Comparison of ENCODE assay signal across 15 cellular contexts in genomic region chr2:233814436-233814835, GRCh38. TPM values are rescaled to one million over a fixed set of nuclear protein-coding genes. Genes with fewer than 3 reads are reported as not detected.
"Had no signal": no experiment of that assay in that cellular context is flagged by ENCODE, and none has a peak within 500 bp of the region (broad histone marks: within the 10 kb centered on the region; RNA-seq: fewer than 3 reads in every experiment).

No MANE protein-coding gene starts in this region.

- H3K4me1 ChIP-seq: foreskin keratinocyte, neural progenitor cell, pancreas, tibial nerve had no signal

- H3K4me3 Mint-ChIP-seq: activated CD4-positive, alpha-beta T cell treated with anti-CD3 and anti-CD28 coated beads, Interleukin-2, amount 10 ng/mL, durations not matched to agents 7 days and 5 days; activated naive CD8-positive, alpha-beta T cell treated with anti-CD3 and anti-CD28 coated beads, Interleukin-2, amount 10 ng/mL, durations not matched to agents 7 days and 5 days; dendritic cell treated with granulocyte-macrophage colony-stimulating factor and Interleukin-4, amounts not matched to agents 40 ng/mL and 50 ng/mL, for 4 days; neural progenitor cell; stimulated activated naive B cell treated with anti-CD40 and anti-IgM and Interleukin-4, amounts not matched to agents 10 μg/mL and 1 μg/mL and 100 μg/mL, for 72 hours had no signal

- DNase-seq: activated CD4-positive, alpha-beta T cell treated with anti-CD3 and anti-CD28 coated beads, Interleukin-2, amount 10 ng/mL, durations not matched to agents 7 days and 5 days; activated naive CD4-positive, alpha-beta T cell; activated naive CD8-positive, alpha-beta T cell treated with anti-CD3 and anti-CD28 coated beads, Interleukin-2, amount 10 ng/mL, durations not matched to agents 7 days and 5 days; effector memory CD4-positive, alpha-beta T cell; foreskin keratinocyte; left colon; stimulated activated CD4-positive, alpha-beta T cell treated with anti-CD3 and anti-CD28 coated beads, Interleukin-2, amount 100 ng/mL, for 48 hours; stimulated activated naive B cell treated with anti-CD40 and anti-IgM and Interleukin-4, amounts not matched to agents 10 μg/mL and 1 μg/mL and 100 μg/mL, for 72 hours; T-helper 9 cell had no signal

- H3K36me3 Mint-ChIP-seq: activated naive CD8-positive, alpha-beta T cell treated with anti-CD3 and anti-CD28 coated beads, Interleukin-2, amount 10 ng/mL, durations not matched to agents 7 days and 5 days; neural progenitor cell; stimulated activated naive B cell treated with anti-CD40 and anti-IgM and Interleukin-4, amounts not matched to agents 10 μg/mL and 1 μg/mL and 100 μg/mL, for 72 hours had no signal

- H3K27ac ChIP-seq: foreskin keratinocyte, neural progenitor cell, pancreas, tibial nerve had no signal

- H3K4me2 ChIP-seq: neural progenitor cell had no signal

- H3K9me3 ChIP-seq: pancreas, tibial nerve had no signal

- H3K4me1 Mint-ChIP-seq: activated CD4-positive, alpha-beta T cell treated with anti-CD3 and anti-CD28 coated beads, Interleukin-2, amount 10 ng/mL, durations not matched to agents 7 days and 5 days; stimulated activated naive B cell treated with anti-CD40 and anti-IgM and Interleukin-4, amounts not matched to agents 10 μg/mL and 1 μg/mL and 100 μg/mL, for 72 hours had no signal

- H2AFZ ChIP-seq: neural progenitor cell had no signal

- ATAC-seq: foreskin keratinocyte; left colon; pancreas; stimulated activated naive B cell treated with anti-CD40 and anti-IgM and Interleukin-4, amounts not matched to agents 10 μg/mL and 1 μg/mL and 100 μg/mL, for 72 hours had no signal

- H3K27ac Mint-ChIP-seq: activated CD4-positive, alpha-beta T cell treated with anti-CD3 and anti-CD28 coated beads, Interleukin-2, amount 10 ng/mL, durations not matched to agents 7 days and 5 days; activated naive CD8-positive, alpha-beta T cell treated with anti-CD3 and anti-CD28 coated beads, Interleukin-2, amount 10 ng/mL, durations not matched to agents 7 days and 5 days; dendritic cell treated with granulocyte-macrophage colony-stimulating factor and Interleukin-4, amounts not matched to agents 40 ng/mL and 50 ng/mL, for 4 days; neural progenitor cell; stimulated activated naive B cell treated with anti-CD40 and anti-IgM and Interleukin-4, amounts not matched to agents 10 μg/mL and 1 μg/mL and 100 μg/mL, for 72 hours had no signal

- H3K4me3 ChIP-seq: neural progenitor cell, pancreas, tibial nerve had no signal

- H3K27me3 ChIP-seq: neural progenitor cell, pancreas, tibial nerve had no signal

- H3K36me3 ChIP-seq: neural progenitor cell, pancreas, tibial nerve had no signal

- H3K9me3 Mint-ChIP-seq: activated CD4-positive, alpha-beta T cell treated with anti-CD3 and anti-CD28 coated beads, Interleukin-2, amount 10 ng/mL, durations not matched to agents 7 days and 5 days; activated naive CD8-positive, alpha-beta T cell treated with anti-CD3 and anti-CD28 coated beads, Interleukin-2, amount 10 ng/mL, durations not matched to agents 7 days and 5 days; dendritic cell treated with granulocyte-macrophage colony-stimulating factor and Interleukin-4, amounts not matched to agents 40 ng/mL and 50 ng/mL, for 4 days; neural progenitor cell had no signal

RNA-seq across cellular contexts. Expression of gene MROH2A, which starts 36.3 kb away (rescaled TPM):
- total RNA-seq: activated CD4-positive, alpha-beta T cell treated with anti-CD3 and anti-CD28 coated beads, Interleukin-2, amount 10 ng/mL, durations not matched to agents 7 days and 5 days; activated naive CD8-positive, alpha-beta T cell treated with anti-CD3 and anti-CD28 coated beads, Interleukin-2, amount 10 ng/mL, durations not matched to agents 7 days and 5 days; aorta; lung microvascular endothelial cell; pancreas; tibial nerve had no signal
- polyA plus RNA-seq: aorta, pancreas had no signal

RNA-seq across cellular contexts. Expression of gene HJURP, which starts 39.9 kb away (rescaled TPM):
- polyA plus RNA-seq: aorta had no signal

RNA-seq across cellular contexts. Expression of gene UGT1A1, which starts 54.4 kb away (rescaled TPM):
- total RNA-seq: activated CD4-positive, alpha-beta T cell treated with anti-CD3 and anti-CD28 coated beads, Interleukin-2, amount 10 ng/mL, durations not matched to agents 7 days and 5 days; activated naive CD8-positive, alpha-beta T cell treated with anti-CD3 and anti-CD28 coated beads, Interleukin-2, amount 10 ng/mL, durations not matched to agents 7 days and 5 days; aorta; lung microvascular endothelial cell; tibial nerve had no signal
- polyA plus RNA-seq: pancreas had no signal
